8 cellular contexts compared by ENCODE assay signal in the genomic region with DNA sequence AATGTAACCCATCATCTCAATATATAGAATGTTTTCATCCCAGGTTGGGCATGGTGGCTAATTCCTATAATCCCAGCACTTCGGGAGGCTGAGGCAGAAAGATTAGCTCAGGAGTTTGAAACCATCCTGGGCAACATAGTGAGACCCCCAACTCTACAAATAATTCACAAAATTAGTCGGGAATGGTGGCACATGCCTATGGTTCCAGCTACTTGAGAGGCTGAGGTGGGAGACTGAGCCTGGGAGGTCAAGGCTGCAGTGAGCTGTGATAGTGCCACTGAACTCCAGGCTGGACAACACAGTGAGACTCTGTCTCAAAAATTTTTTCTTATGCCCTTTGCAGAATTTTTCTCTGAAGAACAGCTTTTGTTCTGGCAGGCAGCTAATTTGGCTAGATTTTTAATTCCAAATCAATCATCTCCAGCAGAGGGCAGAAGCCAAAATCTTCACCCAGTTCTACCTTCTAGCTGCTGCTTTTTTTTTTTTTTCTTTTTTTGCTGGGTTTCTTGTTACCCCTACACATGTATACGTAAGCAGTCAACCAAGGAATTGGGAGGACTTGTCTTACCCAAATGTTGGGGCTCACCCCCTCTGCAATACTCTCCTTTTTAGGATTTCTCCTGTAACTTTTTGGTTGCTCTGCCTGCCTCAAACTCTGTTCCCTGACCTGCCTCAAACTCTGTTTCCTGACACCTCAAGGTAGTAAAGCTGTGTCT. TPM values are rescaled to one million over a fixed set of nuclear protein-coding genes. Genes with fewer than 3 reads are reported as not detected.
DNase-seq lines count a peak whose midpoint lies in the region; ATAC-seq and TF ChIP-seq lines count a peak whose summit lies in the region.

No MANE protein-coding gene starts in this region.

- intact Hi-C loops in ovary (cut with DNase I), result no loop called here

- H3K36me3 ChIP-seq in ovary, result no peaks in the 10 kb centered on the region

- TF ChIP-seq EP300 in ovary (IDR thresholded peaks at IDR 0.05), result no peak

- POLR2A ChIA-PET in GM10248 (lab: Yijun Ruan, JAX), result interaction anchor here (0.7 to 1.6 kb wide), 2 partner anchors 103 to 114 kb away, joined by 5 to 11 read pairs; no protein-coding TSS in a partner anchor

- H3K27ac ChIP-seq in ovary, result no peak overlapping the region

- CTCF ChIA-PET in GM10248 (lab: Yijun Ruan, JAX), result interaction anchor here (0.7 to 4.8 kb wide), 11 partner anchors 12 to 113 kb away, joined by 3 to 44 read pairs (median 4); no protein-coding TSS in a partner anchor

- TF ChIP-seq POLR2A in ovary (IDR thresholded peaks at IDR 0.05) (no peak), GM18505 (IDR thresholded peaks at IDR 0.05; ENCODE audit: borderline replicate concordance, extremely low read depth, insufficient read depth, insufficient read length) (no peak)

- H3K4me1 ChIP-seq in ovary (ENCODE audit: insufficient read depth), result peaks cover 3% of the 10 kb centered on the region

- DNase-seq in AG09319 (ENCODE audit: extremely low read depth, low read depth) (no peak), GM10248 (ENCODE audit: extremely low spot score) (peak; percentile 51), NCI-H446 treated with DMSO at 0.1 percent for 48 hours (lab: John Stamatoyannopoulos, UW) (peak; percentile 37), fibroblast of mammary gland (ENCODE audit: low read depth) (peak; percentile 37), hypothalamus (lab: John Stamatoyannopoulos, UW) (no peak), ovary (no peak)

- no peaks in the 10 kb centered on the region for H3K9me3 ChIP-seq in ovary

- H3K4me3 ChIP-seq in fibroblast of mammary gland (ENCODE audit: control insufficient read depth, low read depth, low read length) (no peak overlapping the region), ovary (no peak overlapping the region)

- TF ChIP-seq CTCF in AG09319 (IDR thresholded peaks at IDR 0.05; ENCODE audit: low read depth, low read length) (peak; percentile 44), GM10248 (IDR thresholded peaks at IDR 0.05; ENCODE audit: control extremely low read depth, extremely low read depth, low read depth, missing control alignments) (peak; percentile 54), fibroblast of mammary gland (conservative IDR thresholded peaks at IDR 0.05; ENCODE audit: control insufficient read depth, insufficient read depth, low read depth, low read length) (peak; percentile 45), ovary (IDR thresholded peaks at IDR 0.05) (no peak)

- 56 to 66% (median 60%) methylated on average over 3 of the region's 3 CpGs for WGBS in ovary, 3 donors

- no peaks in the 10 kb centered on the region for H3K27me3 ChIP-seq in ovary

- ATAC-seq in GM18505 (IDR thresholded peaks at IDR 0.05; ENCODE audit: unreplicated experiment) (no peak), esophagus mucosa (no peak)

RNA-seq across cellular contexts. Expression of gene RAD54L, which starts 2.7 kb away (rescaled TPM):
- 1 to 10 TPM in 2 of 7 donors, under 1 TPM in 4, not detected in 1; 0.28 to 1.4 (median 0.82) TPM for total RNA-seq in ovary
- under 1 TPM; 0.50 to 0.63 TPM for polyA plus RNA-seq in ovary
- total RNA-seq in esophagus mucosa, result 5.2 TPM

RNA-seq across cellular contexts. Expression of gene LURAP1, which starts 41.7 kb away (rescaled TPM):
- total RNA-seq in ovary, result 10 to 100 TPM in 3 of 7 donors, 1 to 10 TPM in 4; 4.5 to 15.4 (median 9.9) TPM
- 1 to 10 TPM; 3.7 to 6.1 TPM for polyA plus RNA-seq in ovary
- 1.7 TPM for total RNA-seq in esophagus mucosa

RNA-seq across cellular contexts. Expression of gene POMGNT1, which starts 46.6 kb away (rescaled TPM):
- total RNA-seq in ovary (10 to 100 TPM; 19.1 to 49.2 (median 40.2) TPM), esophagus mucosa (28.3 TPM)
- 10 to 100 TPM; 27.6 to 42.1 TPM for polyA plus RNA-seq in ovary

RNA-seq across cellular contexts. Expression of gene LRRC41, which starts 58.6 kb away (rescaled TPM):
- total RNA-seq in ovary (10 to 100 TPM; 54.8 to 99.8 (median 74.1) TPM), esophagus mucosa (42.0 TPM)
- 10 to 100 TPM; 37.5 to 49.5 TPM for polyA plus RNA-seq in ovary

RNA-seq across cellular contexts. Expression of gene UQCRH, which starts 58.7 kb away (rescaled TPM):
- total RNA-seq in ovary (100 to 1,000 TPM; 140 to 453 (median 189) TPM), esophagus mucosa (291 TPM)
- 100 to 1,000 TPM; 272 to 359 TPM for polyA plus RNA-seq in ovary

Comparison
In these comparisons a context has a peak if more than half of its experiments do, and no peak if none do; other contexts are left out.
1. DNase-seq: peak in GM10248 (single experiment), NCI-H446 treated with DMSO at 0.1 percent for 48 hours (single experiment) and fibroblast of mammary gland (single experiment); none in AG09319 (single experiment), hypothalamus (0 of 51) and ovary (0 of 5).
2. CTCF ChIP-seq: peak in AG09319 (single experiment), GM10248 (single experiment) and fibroblast of mammary gland (single experiment); none in ovary (0 of 3).